In the genomic region with DNA sequence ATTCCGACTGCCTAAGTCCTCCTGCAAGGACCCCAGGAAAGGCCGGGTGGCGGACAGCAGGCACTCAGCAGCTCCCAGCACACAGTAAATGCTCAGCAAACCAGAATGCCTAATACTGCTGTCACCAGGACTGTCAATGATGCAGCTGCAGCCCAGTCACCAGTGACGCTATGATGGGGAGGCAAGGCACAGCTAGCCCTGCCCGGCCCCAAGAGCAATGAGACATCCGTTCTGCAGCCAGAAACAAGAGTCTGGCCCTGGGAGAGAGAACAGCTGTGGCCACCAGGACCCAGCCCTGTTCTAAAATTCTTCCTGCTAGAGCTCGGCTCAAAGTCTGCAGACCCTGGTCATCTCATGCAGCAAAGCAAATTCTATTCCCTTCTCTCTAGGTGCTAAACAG, we compare ENCODE assay signal across 8 cellular contexts.
A peak's percentile ranks its signal among the peaks of the same experiment; 100 is the strongest.
DNase-seq lines count a peak whose midpoint lies in the region; ATAC-seq and TF ChIP-seq lines count a peak whose summit lies in the region.

No MANE protein-coding gene starts in this region.

- H3K27ac ChIP-seq in colonic mucosa = peak overlapping the region; percentile 36
- H3K27ac ChIP-seq in left lung = peak overlapping the region; percentile 51 to 61
- H3K27ac ChIP-seq in testis = peak overlapping the region in 1 of 2 donors; percentile 50
- H3K27ac ChIP-seq in neuronal stem cell (replicated peaks; ENCODE audit: low read length) = no peak overlapping the region

- no peak overlapping the region for H3K18ac ChIP-seq in neuronal stem cell (ENCODE audit: low read length)

- no peak overlapping the region for H2AK5ac ChIP-seq in neuronal stem cell (ENCODE audit: low read depth, low read length)

- no peak overlapping the region for H4K91ac ChIP-seq in neuronal stem cell (ENCODE audit: low read depth, low read length, poor library complexity)

- H2BK120ac ChIP-seq in neuronal stem cell (ENCODE audit: low read depth, low read length) = no peak overlapping the region

- H3K4me2 ChIP-seq in neuronal stem cell (ENCODE audit: insufficient read depth, low read length, poor library complexity, severe bottlenecking) = no peak overlapping the region

- H2BK12ac ChIP-seq in neuronal stem cell (ENCODE audit: low read length) = no peak overlapping the region

- WGBS in testis, 2 donors = 36 to 69% methylated on average over 7 of the region's 7 CpGs
- no CpG with 5 or more reads among the region's 7 CpGs for WGBS in neuronal stem cell (ENCODE audit: extremely low coverage in 2 of 2, insufficient read length in 2 of 2, insufficient replicate concordance in 1 of 2), 2 donors

- H3K9me3 ChIP-seq in colonic mucosa (no peaks in the 10 kb centered on the region), left lung (no peaks in the 10 kb centered on the region), testis (no peaks in the 10 kb centered on the region), neuronal stem cell (replicated peaks in 1 of 2; ENCODE audit: control insufficient read depth in 2 of 2, insufficient read depth in 1 of 2, low read depth in 1 of 2, low read length in 2 of 2) (no peaks in the 10 kb centered on the region)

- no peak for TF ChIP-seq CTCF in colonic mucosa (IDR thresholded peaks at IDR 0.05)
- no peak for TF ChIP-seq CTCF in left lung (IDR thresholded peaks at IDR 0.05)
- TF ChIP-seq CTCF in testis (IDR thresholded peaks at IDR 0.05) = no peak

- H3K27me3 ChIP-seq in colonic mucosa (no peaks in the 10 kb centered on the region), left lung (no peaks in the 10 kb centered on the region), testis (no peaks in the 10 kb centered on the region), neuronal stem cell (ENCODE audit: control insufficient read depth in 3 of 3, insufficient read depth in 3 of 3, low read depth in 1 of 3, low read length in 3 of 3) (no peaks in the 10 kb centered on the region)

- H3K4me3 ChIP-seq in colonic mucosa (no peak overlapping the region), left lung (no peak overlapping the region), testis (no peak overlapping the region), neuronal stem cell (ENCODE audit: low read length in 2 of 2) (no peak overlapping the region)

- peaks cover 7% of the 10 kb centered on the region for H3K4me1 ChIP-seq in colonic mucosa
- H3K4me1 ChIP-seq in left lung = peaks cover 26 to 71% of the 10 kb centered on the region in 2 donors
- H3K4me1 ChIP-seq in testis = peaks cover 63% of the 10 kb centered on the region
- peaks cover 18 to 30% of the 10 kb centered on the region in 2 donors for H3K4me1 ChIP-seq in neuronal stem cell (ENCODE audit: control insufficient read depth in 2 of 2, insufficient read depth in 1 of 2, low read depth in 1 of 2, low read length in 2 of 2)

- no peak overlapping the region for H3K23ac ChIP-seq in neuronal stem cell (ENCODE audit: low read depth, low read length, poor library complexity)

- no peak overlapping the region for H2BK5ac ChIP-seq in neuronal stem cell (ENCODE audit: low read length)

- no peak overlapping the region for H4K8ac ChIP-seq in neuronal stem cell (ENCODE audit: low read depth, low read length)

- H3K36me3 ChIP-seq in colonic mucosa (no peaks in the 10 kb centered on the region), left lung (peaks cover 0 to 30% of the 10 kb centered on the region in 2 donors), testis (ENCODE audit: low read depth, missing control alignments) (no peaks in the 10 kb centered on the region), neuronal stem cell (replicated peaks in 1 of 2; ENCODE audit: control insufficient read depth in 2 of 2, insufficient read depth in 2 of 2, low read length in 2 of 2) (peaks cover 3 to 13% of the 10 kb centered on the region in 2 donors)

- intact Hi-C loops in colonic mucosa (cut with DNase I) = no loop called here
- intact Hi-C loops in left lung (cut with DNase I) = no loop called here
- intact Hi-C loops in testis (cut with DNase I; ENCODE audit: low total_unique reads) = no loop called here

- peak; percentile 13 for ATAC-seq in left lung
- no peak for ATAC-seq in HG03439 (IDR thresholded peaks at IDR 0.05; ENCODE audit: unreplicated experiment)

- TF ChIP-seq POLR2A in testis (IDR thresholded peaks at IDR 0.05) = no peak

- H3K14ac ChIP-seq in neuronal stem cell (ENCODE audit: low read length) = no peak overlapping the region

- peaks cover 26% of the 10 kb centered on the region for H3K79me1 ChIP-seq in neuronal stem cell (ENCODE audit: low read depth, low read length)

- H2AFZ ChIP-seq in neuronal stem cell (ENCODE audit: low read length) = no peak overlapping the region

- H2BK15ac ChIP-seq in neuronal stem cell (ENCODE audit: low read length) = no peak overlapping the region

- H3K4ac ChIP-seq in neuronal stem cell (ENCODE audit: low read length) = no peak overlapping the region

- peak overlapping the region in 1 of 2 donors; percentile 40 for H3K9ac ChIP-seq in colonic mucosa (ENCODE audit: low read depth in 2 of 2, low read length in 2 of 2)
- H3K9ac ChIP-seq in neuronal stem cell (ENCODE audit: low read depth, low read length, poor library complexity) = no peak overlapping the region

- DNase-seq in HCEC 1CT = peak; percentile 89
- no peak for DNase-seq in colonic mucosa
- DNase-seq in left lung = no peak
- DNase-seq in testis = peak; percentile 59
- no peak for DNase-seq in T-helper 2 cell
- DNase-seq in stimulated activated CD4-positive, alpha-beta T cell treated with anti-CD3 and anti-CD28 coated beads, Interleukin-4, amount 100 ng/mL, for 4 hours = no peak
- DNase-seq in neuronal stem cell (ENCODE audit: low spot score) = no peak

Comparison
In these comparisons a context has a peak if more than half of its experiments do, and no peak if none do; other contexts are left out.
1. DNase-seq: peak in HCEC 1CT (single experiment) and testis (single experiment); none in colonic mucosa (single experiment), left lung (0 of 2), T-helper 2 cell (0 of 5), stimulated activated CD4-positive, alpha-beta T cell treated with anti-CD3 and anti-CD28 coated beads, Interleukin-4, amount 100 ng/mL, for 4 hours (0 of 2) and neuronal stem cell (single experiment).